Comparison of ENCODE assay signal across 18 cellular contexts in genomic region chr16:73671102-73671501, GRCh38.
DNase-seq lines count a peak whose midpoint lies in the region; ATAC-seq and TF ChIP-seq lines count a peak whose summit lies in the region.
"Had no signal": no experiment of that assay in that cellular context is flagged by ENCODE, and none has a peak within 500 bp of the region (broad histone marks: within the 10 kb centered on the region; RNA-seq: fewer than 3 reads in every experiment).

No MANE protein-coding gene starts in this region.

- no peak overlapping the region for H3K18ac ChIP-seq in neuronal stem cell (ENCODE audit: low read length)

- H3K14ac ChIP-seq in neuronal stem cell (ENCODE audit: low read length) = no peak overlapping the region

- CTCF ChIA-PET in Caco-2 (lab: Charles Lee) = no interaction called here

- H3K4me1 ChIP-seq in GM23338 (ENCODE audit: insufficient read depth) (peaks cover 35% of the 10 kb centered on the region), hepatocyte (ENCODE audit: insufficient read depth) (no peaks in the 10 kb centered on the region), neuronal stem cell (ENCODE audit: control insufficient read depth in 2 of 2, insufficient read depth in 1 of 2, low read depth in 1 of 2, low read length in 2 of 2) (peaks cover 0 to 7% of the 10 kb centered on the region in 2 donors), Caco-2 (no peaks in the 10 kb centered on the region)
- H3K4me1 ChIP-seq: BE2C had no signal

- DNase-seq in GM23338 (ENCODE audit: low spot score) = peak; percentile 47
- DNase-seq in NCI-H69 (lab: John Stamatoyannopoulos, UW) = peak; percentile 61
- DNase-seq in hepatocyte (ENCODE audit: low spot score) = no peak
- DNase-seq in neuronal stem cell (ENCODE audit: low spot score) = no peak
- DNase-seq in HCEC 1CT = no peak
- no peak for DNase-seq in Caco-2
- no peak for DNase-seq in activated gamma-delta T cell treated with Interleukin-2 at 50 U/mL for 16 hours
- DNase-seq: BE2C; CD4-positive, CD25-positive, alpha-beta regulatory T cell; COR-L47; MM.1S; NCI-H1092; NCI-H1694; NCI-H2081 treated with DMSO at 0.1 percent for 48 hours; NCI-H226; NCI-H524 treated with DMSO at 0.1 percent for 48 hours; SHP77 treated with DMSO at 0.1 percent for 48 hours; SK-N-SH had no signal

- TF ChIP-seq CTCF in GM23338 (conservative IDR thresholded peaks at IDR 0.05; ENCODE audit: low read depth in 2 of 2) (no peak), hepatocyte (IDR thresholded peaks at IDR 0.05; ENCODE audit: poor library complexity) (no peak), Caco-2 (IDR thresholded peaks at IDR 0.05; ENCODE audit: insufficient read depth in 1 of 2, low read depth in 1 of 2, low read length in 1 of 2, severe bottlenecking in 1 of 2, unreplicated experiment in 1 of 2) (no peak)

- no peak overlapping the region for H2AK5ac ChIP-seq in neuronal stem cell (ENCODE audit: low read depth, low read length)

- WGBS in hepatocyte (ENCODE audit: low lambda C conversion rate, missing lambda C conversion rate) = 50% methylated on average over 8 of the region's 8 CpGs
- WGBS in neuronal stem cell (ENCODE audit: extremely low coverage in 2 of 2, insufficient read length in 2 of 2, insufficient replicate concordance in 1 of 2), 2 donors = no CpG with 5 or more reads among the region's 8 CpGs

- no peak overlapping the region for H2BK12ac ChIP-seq in neuronal stem cell (ENCODE audit: low read length)

- no peak overlapping the region for H3K4ac ChIP-seq in neuronal stem cell (ENCODE audit: low read length)

- H2AFZ ChIP-seq in GM23338 (no peak overlapping the region), hepatocyte (no peak overlapping the region), neuronal stem cell (ENCODE audit: low read length) (peak overlapping the region; percentile 71)

- peak overlapping the region; percentile 61 for H3K4me2 ChIP-seq in GM23338
- H3K4me2 ChIP-seq in hepatocyte = peak overlapping the region; percentile 27
- no peak overlapping the region for H3K4me2 ChIP-seq in neuronal stem cell (ENCODE audit: insufficient read depth, low read length, poor library complexity, severe bottlenecking)
- H3K4me2 ChIP-seq: SK-N-SH had no signal

- H3K27me3 Mint-ChIP-seq in GM23338 (ENCODE audit: insufficient read depth, low read depth, poor library complexity) = no peaks in the 10 kb centered on the region
- peaks cover 9% of the 10 kb centered on the region for H3K27me3 Mint-ChIP-seq in Caco-2 (ENCODE audit: insufficient read depth, unreplicated experiment)
- H3K27me3 Mint-ChIP-seq: CD4-positive, CD25-positive, alpha-beta regulatory T cell had no signal

- no peak overlapping the region for H3K27ac Mint-ChIP-seq in GM23338
- H3K27ac Mint-ChIP-seq in Caco-2 (ENCODE audit: unreplicated experiment) = no peak overlapping the region
- H3K27ac Mint-ChIP-seq: CD4-positive, CD25-positive, alpha-beta regulatory T cell had no signal

- H3K79me2 ChIP-seq in GM23338 (replicated peaks; ENCODE audit: insufficient read depth) (no peaks in the 10 kb centered on the region), hepatocyte (no peaks in the 10 kb centered on the region)

- H3K9ac ChIP-seq in neuronal stem cell (ENCODE audit: low read depth, low read length, poor library complexity) = no peak overlapping the region
- H3K9ac ChIP-seq: SK-N-SH had no signal

- H3F3A ChIP-seq in GM23338 (replicated peaks; ENCODE audit: low read depth) = 0 out of 2 replicates have a peak, but pooled peaks cover 5% of the 10 kb centered on the region

- no TSS peak for BruUV-seq in Caco-2 (replicated peaks; lab: Mats Ljungman, UMichigan)

- no peaks in the 10 kb centered on the region for H3K79me1 ChIP-seq in neuronal stem cell (ENCODE audit: low read depth, low read length)

- peaks cover 42% of the 10 kb centered on the region for H3K4me1 Mint-ChIP-seq in GM23338
- no peaks in the 10 kb centered on the region for H3K4me1 Mint-ChIP-seq in Caco-2 (ENCODE audit: low read depth, unreplicated experiment)
- H3K4me1 Mint-ChIP-seq: CD4-positive, CD25-positive, alpha-beta regulatory T cell had no signal

- peak; percentile 78 for ATAC-seq in GM23338

- no peak overlapping the region for H4K91ac ChIP-seq in neuronal stem cell (ENCODE audit: low read depth, low read length, poor library complexity)

- H3K9me3 Mint-ChIP-seq in GM23338 = peaks cover 11% of the 10 kb centered on the region
- no peaks in the 10 kb centered on the region for H3K9me3 Mint-ChIP-seq in Caco-2 (ENCODE audit: unreplicated experiment)

- H3K27me3 ChIP-seq in GM23338 (ENCODE audit: insufficient read depth) (no peaks in the 10 kb centered on the region), hepatocyte (no peaks in the 10 kb centered on the region), neuronal stem cell (ENCODE audit: control insufficient read depth in 3 of 3, insufficient read depth in 3 of 3, low read depth in 1 of 3, low read length in 3 of 3) (no peaks in the 10 kb centered on the region), Caco-2 (replicated peaks; ENCODE audit: control insufficient read depth, insufficient read depth, low read length) (no peaks in the 10 kb centered on the region)

- H4K8ac ChIP-seq in neuronal stem cell (ENCODE audit: low read depth, low read length) = no peak overlapping the region

- POLR2A ChIA-PET in Caco-2 (lab: Charles Lee) = no interaction called here

- no peak overlapping the region for H3K23ac ChIP-seq in neuronal stem cell (ENCODE audit: low read depth, low read length, poor library complexity)

- H2BK15ac ChIP-seq in neuronal stem cell (ENCODE audit: low read length) = no peak overlapping the region

- H2BK120ac ChIP-seq in neuronal stem cell (ENCODE audit: low read depth, low read length) = no peak overlapping the region

- H3K4me3 ChIP-seq in GM23338 (peak overlapping the region; percentile 14; the same call in 1 of the 2 replicates), hepatocyte (no peak overlapping the region), neuronal stem cell (ENCODE audit: low read length in 2 of 2) (no peak overlapping the region), Caco-2 (ENCODE audit: low read depth, low read length) (no peak overlapping the region)

- H3K36me3 ChIP-seq in GM23338 (ENCODE audit: insufficient read depth) = no peaks in the 10 kb centered on the region
- H3K36me3 ChIP-seq in hepatocyte (replicated peaks; ENCODE audit: insufficient read depth, low read depth) = no peaks in the 10 kb centered on the region
- H3K36me3 ChIP-seq in neuronal stem cell (replicated peaks in 1 of 2; ENCODE audit: control insufficient read depth in 2 of 2, insufficient read depth in 2 of 2, low read length in 2 of 2) = no peaks in the 10 kb centered on the region
- no peaks in the 10 kb centered on the region for H3K36me3 ChIP-seq in Caco-2 (ENCODE audit: control insufficient read depth, insufficient read depth, low read length)
- H3K36me3 ChIP-seq: BE2C had no signal

- H3K9me2 ChIP-seq in GM23338 (ENCODE audit: insufficient read depth) (peaks cover 5% of the 10 kb centered on the region), hepatocyte (replicated peaks; ENCODE audit: insufficient read depth) (no peaks in the 10 kb centered on the region)
- H3K9me2 ChIP-seq: SK-N-SH had no signal

- peak overlapping the region; percentile 4; the same call in 1 of the 3 replicates for H3K4me3 Mint-ChIP-seq in GM23338
- H3K4me3 Mint-ChIP-seq in Caco-2 (ENCODE audit: unreplicated experiment) = no peak overlapping the region
- H3K4me3 Mint-ChIP-seq: CD4-positive, CD25-positive, alpha-beta regulatory T cell had no signal

- no peaks in the 10 kb centered on the region for H4K20me1 ChIP-seq in GM23338 (replicated peaks; ENCODE audit: insufficient read depth)
- no peaks in the 10 kb centered on the region for H4K20me1 ChIP-seq in hepatocyte (ENCODE audit: insufficient read depth, poor library complexity, severe bottlenecking)

- H3K9me3 ChIP-seq in hepatocyte (ENCODE audit: low read depth) (no peaks in the 10 kb centered on the region), neuronal stem cell (replicated peaks in 1 of 2; ENCODE audit: control insufficient read depth in 2 of 2, insufficient read depth in 1 of 2, low read depth in 1 of 2, low read length in 2 of 2) (no peaks in the 10 kb centered on the region), Caco-2 (no peaks in the 10 kb centered on the region)
- H3K9me3 ChIP-seq: BE2C, SK-N-SH had no signal

- no peak overlapping the region for H2BK5ac ChIP-seq in neuronal stem cell (ENCODE audit: low read length)

- intact Hi-C loops in Caco-2 (cut with micrococcal nuclease; ENCODE audit: unreplicated experiment) = no loop called here

- peak overlapping the region; percentile 52 for H3K27ac ChIP-seq in GM23338 (ENCODE audit: low read depth)
- no peak overlapping the region for H3K27ac ChIP-seq in hepatocyte
- H3K27ac ChIP-seq in neuronal stem cell (replicated peaks; ENCODE audit: low read length) = no peak overlapping the region

- peaks cover 9% of the 10 kb centered on the region for H3K36me3 Mint-ChIP-seq in GM23338 (ENCODE audit: low read depth)
- no peaks in the 10 kb centered on the region for H3K36me3 Mint-ChIP-seq in Caco-2 (ENCODE audit: insufficient read depth, unreplicated experiment)
- H3K36me3 Mint-ChIP-seq: CD4-positive, CD25-positive, alpha-beta regulatory T cell had no signal

TF ChIP-seq in GM23338, 12 proteins besides CTCF, POLR2A, EP300 and RAD21 (continues in another document):
- TF ChIP-seq EZH2phosphoT487 (IDR thresholded peaks at IDR 0.05; ENCODE audit: unreplicated experiment) = no peak
- no peak for TF ChIP-seq CREB1 (CRISPR knock-in tag; IDR thresholded peaks at IDR 0.05; ENCODE audit: low read depth)
- TF ChIP-seq REST (IDR thresholded peaks at IDR 0.05; ENCODE audit: unreplicated experiment) = no peak

Comparison
In these comparisons a context has a peak if more than half of its experiments do, and no peak if none do; other contexts are left out.
1. DNase-seq: peak in GM23338 (single experiment) and NCI-H69 (single experiment); none in hepatocyte (single experiment), neuronal stem cell (single experiment), HCEC 1CT (single experiment), Caco-2 (0 of 2) and activated gamma-delta T cell treated with Interleukin-2 at 50 U/mL for 16 hours (single experiment).